In the genomic region with DNA sequence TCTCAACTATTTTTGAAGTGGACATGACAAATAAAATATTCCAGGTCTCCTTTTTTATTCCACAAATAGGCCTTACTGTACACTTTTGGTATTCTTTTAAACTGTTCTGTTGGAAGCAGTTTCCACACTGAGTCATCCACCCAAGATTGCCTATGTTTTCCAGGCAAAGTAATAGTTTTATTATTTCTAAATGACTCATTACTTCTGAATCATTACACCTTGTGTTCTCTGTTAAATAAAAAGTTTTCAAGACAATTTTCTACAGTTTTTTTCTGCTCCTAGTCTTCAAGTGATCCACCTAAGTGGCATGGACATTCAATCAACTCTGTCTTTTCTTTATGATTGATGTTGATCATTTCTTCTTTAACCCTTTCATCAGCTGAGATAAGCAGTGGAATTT, we compare ENCODE assay signal across 10 cellular contexts. TPM values are rescaled to one million over a fixed set of nuclear protein-coding genes. Genes with fewer than 3 reads are reported as not detected.
DNase-seq lines count a peak whose midpoint lies in the region; ATAC-seq and TF ChIP-seq lines count a peak whose summit lies in the region.
"Had no signal": no experiment of that assay in that cellular context is flagged by ENCODE, and none has a peak within 500 bp of the region (broad histone marks: within the 10 kb centered on the region; RNA-seq: fewer than 3 reads in every experiment).

No MANE protein-coding gene starts in this region.

- no peaks in the 10 kb centered on the region for H3K9me2 ChIP-seq in PC-3 (replicated peaks; ENCODE audit: low read length)

- DNase-seq in AG20443 (ENCODE audit: low spot score) (peak; percentile 65), PC-3 (peak; percentile 75), epithelial cell of prostate (ENCODE audit: low read depth, low spot score) (peak; percentile 16), osteoblast (ENCODE audit: insufficient read length, low spot score, missing footprints) (no peak), islet precursor cell (no peak), cerebellar cortex (ENCODE audit: low spot score) (no peak)
- DNase-seq: glutamatergic neuron, NCI-H1092 treated with DMSO at 0.1 percent for 48 hours had no signal

- intact Hi-C loops in PC-3 (cut with micrococcal nuclease), result loop anchor here (1.0 kb wide), 1 partner anchor 9 kb away; no protein-coding TSS in a partner anchor

- H3K9ac ChIP-seq in PC-3 (ENCODE audit: low read length), result peak overlapping the region; percentile 55

- H3K79me2 ChIP-seq in PC-3 (ENCODE audit: low read length) (peaks cover 82% of the 10 kb centered on the region), osteoblast (ENCODE audit: insufficient read depth, low read length) (peaks cover 79% of the 10 kb centered on the region)

- CTCF ChIA-PET in PC-3 (lab: Charles Lee), result no interaction called here

- H4K20me1 ChIP-seq in PC-3 (ENCODE audit: low read length), result no peaks in the 10 kb centered on the region
- no peaks in the 10 kb centered on the region for H4K20me1 ChIP-seq in osteoblast (ENCODE audit: insufficient read depth, low read length)

- peak overlapping the region; percentile 86 for H3K27ac ChIP-seq in PC-3 (ENCODE audit: low read length)
- peak overlapping the region; percentile 51 for H3K27ac ChIP-seq in epithelial cell of prostate
- peak overlapping the region; percentile 83 for H3K27ac ChIP-seq in osteoblast (ENCODE audit: low read depth, low read length)

- peak; percentile 80 for ATAC-seq in PC-3
- no peak for ATAC-seq in HG03521 (IDR thresholded peaks at IDR 0.05; ENCODE audit: unreplicated experiment)
- ATAC-seq in GM18511 (IDR thresholded peaks at IDR 0.05; ENCODE audit: unreplicated experiment), result no peak

- H3K9me3 ChIP-seq in PC-3 (ENCODE audit: low read length) (no peaks in the 10 kb centered on the region), osteoblast (ENCODE audit: low read depth, low read length) (no peaks in the 10 kb centered on the region)

- TF ChIP-seq CTCF in PC-3 (conservative IDR thresholded peaks at IDR 0.05; ENCODE audit: low read depth, low read length) (no peak), osteoblast (IDR thresholded peaks at IDR 0.05; ENCODE audit: extremely low read depth, low read depth, low read length) (no peak)

- H3K4me2 ChIP-seq in PC-3 (ENCODE audit: low read length) (peak overlapping the region; percentile 83), osteoblast (ENCODE audit: insufficient read depth, low read length) (peak overlapping the region; percentile 41)

- peaks cover 22% of the 10 kb centered on the region for H3K4me1 ChIP-seq in PC-3 (ENCODE audit: insufficient read depth, low read length)
- peaks cover 39% of the 10 kb centered on the region for H3K4me1 ChIP-seq in osteoblast (ENCODE audit: insufficient read depth, low read length)

- H2AFZ ChIP-seq in PC-3 (ENCODE audit: low read length) (no peak overlapping the region), osteoblast (ENCODE audit: low read length) (no peak overlapping the region)

- H3K36me3 ChIP-seq in PC-3 (ENCODE audit: low read depth, low read length), result 0 out of 2 replicates have a peak, but pooled peaks cover under 1% of the 10 kb centered on the region
- no peaks in the 10 kb centered on the region for H3K36me3 ChIP-seq in osteoblast (ENCODE audit: insufficient read depth, low read length)

- H3K4me3 ChIP-seq in PC-3 (ENCODE audit: low read length) (peak overlapping the region; percentile 47), osteoblast (ENCODE audit: insufficient read depth, low read length) (no peak overlapping the region)

- BruUV-seq in PC-3 (replicated peaks; lab: Mats Ljungman, UMichigan), result no TSS peak

- H3K27me3 ChIP-seq in PC-3 (ENCODE audit: low read length) (no peaks in the 10 kb centered on the region), osteoblast (ENCODE audit: insufficient read depth, low read length) (no peaks in the 10 kb centered on the region)

- H3F3A ChIP-seq in PC-3 (ENCODE audit: low read length, unreplicated experiment), result peaks cover 4% of the 10 kb centered on the region

- POLR2A ChIA-PET in PC-3 (lab: Charles Lee; ENCODE audit: unreplicated experiment), result no interaction called here

RNA-seq across cellular contexts. Expression of gene PPP2R3A, which starts 26.5 kb away (rescaled TPM):
- total RNA-seq in PC-3 (2014; rRNA removed) (9.4 and 12.3 TPM in 2 replicates), osteoblast (23.9 and 24.2 TPM in 2 replicates)

Comparison
In these comparisons a context has a peak if more than half of its experiments do, and no peak if none do; other contexts are left out.
1. DNase-seq: peak in AG20443 (single experiment), PC-3 (single experiment) and epithelial cell of prostate (single experiment); none in osteoblast (single experiment), islet precursor cell (single experiment) and cerebellar cortex (single experiment).
2. Peak in every context shown above with its lines, with median percentiles within 50 percentile points of each other: H3K27ac ChIP-seq.